8 cellular contexts compared by ENCODE assay signal in the genomic region with DNA sequence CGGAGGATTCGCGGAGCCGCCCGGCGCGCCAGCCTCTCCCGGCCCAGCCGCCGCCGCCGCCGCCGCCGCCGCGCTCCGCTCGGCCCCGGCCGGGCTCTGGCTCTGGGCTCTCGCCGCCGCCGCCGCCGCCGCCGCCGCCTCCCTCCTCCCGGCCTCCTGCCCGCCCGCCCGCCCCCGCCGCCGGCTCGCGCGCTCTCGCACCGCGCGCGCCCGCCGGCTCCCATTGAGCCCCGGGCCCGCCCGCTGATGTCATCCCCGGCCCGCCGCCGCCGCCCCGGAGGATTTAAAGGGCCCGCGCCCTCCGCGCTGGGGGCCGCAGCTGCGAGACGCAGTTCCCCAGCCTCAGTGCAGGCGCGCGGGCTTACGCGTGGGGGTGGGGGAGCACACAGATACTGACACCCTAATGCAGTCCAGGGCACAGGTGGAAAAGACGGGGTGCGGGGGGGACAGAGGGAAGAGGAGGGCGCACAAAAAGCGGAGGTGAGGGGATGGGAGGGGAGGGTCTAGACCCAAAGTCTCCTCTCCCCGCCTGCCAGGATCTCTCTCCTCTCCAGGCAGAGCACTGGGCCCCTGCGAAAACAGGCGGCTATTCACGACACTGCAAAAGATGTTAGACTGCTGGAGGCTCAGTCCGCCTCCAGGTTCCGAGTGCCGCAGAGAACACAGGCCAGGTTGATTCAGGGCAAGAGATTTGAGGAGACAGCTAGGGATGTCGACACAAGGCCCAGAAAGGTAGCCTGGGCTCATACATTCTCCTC. TPM values are rescaled to one million over a fixed set of nuclear protein-coding genes. Genes with fewer than 3 reads are reported as not detected.
DNase-seq lines count a peak whose midpoint lies in the region; ATAC-seq and TF ChIP-seq lines count a peak whose summit lies in the region.

CSNK1E (minus strand) TSS at position 197 of the 758 bp plus-strand sequence. CDS start 3,276 bp downstream, outside the sequence.

- H3K27ac ChIP-seq in temporal lobe (ENCODE audit: low read depth, low read length), result peak within 1 kb of the TSS; percentile 98

- peaks cover 7% of the 10 kb centered on the region for H3K36me3 ChIP-seq in GM06990 (ENCODE audit: control insufficient read depth, insufficient read depth, low read length)

- H3K4me3 ChIP-seq in GM06990 (replicated peaks; ENCODE audit: low read depth, low read length), result peak within 1 kb of the TSS; percentile 68

- H3K27ac Mint-ChIP-seq in activated naive CD4-positive, alpha-beta T cell treated with anti-CD3 and anti-CD28 coated beads, Interleukin-2, amount 50 U/mL, for 72 hours, result peak within 1 kb of the TSS; percentile 90 to 92

- H3K36me3 Mint-ChIP-seq in activated naive CD4-positive, alpha-beta T cell treated with anti-CD3 and anti-CD28 coated beads, Interleukin-2, amount 50 U/mL, for 72 hours, result no peaks in the 10 kb centered on the region

- ATAC-seq in HG03342 (IDR thresholded peaks at IDR 0.05; ENCODE audit: unreplicated experiment), result peak; percentile 27
- peak; percentile 66 to 74 for ATAC-seq in activated naive CD4-positive, alpha-beta T cell treated with anti-CD3 and anti-CD28 coated beads, Interleukin-2, amount 50 U/mL, for 72 hours
- no peak for ATAC-seq in GM21619 (IDR thresholded peaks at IDR 0.05; ENCODE audit: unreplicated experiment)

- H3K9me3 Mint-ChIP-seq in activated naive CD4-positive, alpha-beta T cell treated with anti-CD3 and anti-CD28 coated beads, Interleukin-2, amount 50 U/mL, for 72 hours, result no peaks in the 10 kb centered on the region

- H3K27me3 ChIP-seq in GM06990 (replicated peaks; ENCODE audit: control insufficient read depth, insufficient read depth, low read length), result no peaks in the 10 kb centered on the region

- TF ChIP-seq CTCF in GM06990 (IDR thresholded peaks at IDR 0.05; ENCODE audit: insufficient read depth, low read length, poor library complexity, severe bottlenecking), result no peak

- peak; percentile 66 for DNase-seq in GM06990 (ENCODE audit: extremely low read depth, insufficient read length)
- peak; percentile 62 for DNase-seq in SK-N-DZ (ENCODE audit: low spot score)
- DNase-seq in activated naive CD4-positive, alpha-beta T cell treated with anti-CD3 and anti-CD28 coated beads, Interleukin-2, amount 50 U/mL, for 72 hours (ENCODE audit: low spot score in 2 of 2), result peak; percentile 68 to 77
- DNase-seq in glomerular endothelial cell (ENCODE audit: extremely low read depth, low read depth, low spot score), result no peak
- DNase-seq in nucleus accumbens (lab: John Stamatoyannopoulos, UW), result peak in 52 of 56 donors; percentile 22 to 90 (median 70)

RNA-seq across cellular contexts. Expression of gene CSNK1E, which starts in this region (rescaled TPM):
- 194 and 221 TPM in 2 replicates for polyA plus RNA-seq in SK-N-DZ (2014; cell fraction: cytosol; rRNA removed)
- polyA plus RNA-seq in SK-N-DZ (2014; cell fraction: nucleus; rRNA removed), result 262 and 293 TPM in 2 replicates
- 100 to 1,000 TPM in 1 of 2 donors, 10 to 100 TPM in 1; 99.6 to 110 TPM for total RNA-seq in activated naive CD4-positive, alpha-beta T cell treated with anti-CD3 and anti-CD28 coated beads, Interleukin-2, amount 50 U/mL, for 72 hours
- total RNA-seq in glomerular endothelial cell, result 142 and 187 TPM in 2 replicates
- total RNA-seq in temporal lobe, result 134 TPM
